Comparison of ENCODE assay signal across 2 cellular contexts in genomic region chr1:91700332-91700731, GRCh38.
TF ChIP-seq lines count a peak whose summit lies in the region.

No MANE protein-coding gene starts in this region.

TF ChIP-seq in SK-N-SH, 30 proteins besides CTCF, POLR2A, EP300 and RAD21 (continued from another document):
- TF ChIP-seq ZBTB33 (IDR thresholded peaks at IDR 0.05; ENCODE audit: borderline replicate concordance, low read depth) (no peak), SIN3A (IDR thresholded peaks at IDR 0.05; ENCODE audit: borderline replicate concordance, low read depth, low read length) (no peak), TAF1 (IDR thresholded peaks at IDR 0.05; ENCODE audit: borderline replicate concordance, low read depth, low read length) (no peak), REST (IDR thresholded peaks at IDR 0.05; ENCODE audit: low read depth, low read length) (no peak), EZH2phosphoT487 (IDR thresholded peaks at IDR 0.05; ENCODE audit: borderline replicate concordance, low read depth) (no peak), ELF1 (IDR thresholded peaks at IDR 0.05) (no peak), GATA2 (CRISPR knock-in tag; IDR thresholded peaks at IDR 0.05) (no peak), CHD2 (IDR thresholded peaks at IDR 0.05; ENCODE audit: low read length, partially characterized antibody) (no peak), SMC3 (IDR thresholded peaks at IDR 0.05; ENCODE audit: low read depth, low read length) (no peak)
TF ChIP-seq in SK-N-SH: peak in this region for 0.

TF ChIP-seq in SK-N-SH treated with all-trans-retinoic acid at 6 μM for 48 hours, 23 proteins besides CTCF, POLR2A, EP300 and RAD21 (continued from another document):
- TF ChIP-seq BACH2 (CRISPR knock-in tag; IDR thresholded peaks at IDR 0.05; ENCODE audit: borderline replicate concordance) (no peak), ZFP30 (CRISPR knock-in tag; IDR thresholded peaks at IDR 0.05) (no peak), CSDC2 (CRISPR knock-in tag; IDR thresholded peaks at IDR 0.05) (no peak), ESRRG (CRISPR knock-in tag; IDR thresholded peaks at IDR 0.05) (no peak), ZNF8 (CRISPR knock-in tag; IDR thresholded peaks at IDR 0.05) (no peak), RARB (CRISPR knock-in tag; IDR thresholded peaks at IDR 0.05) (no peak), GLIS3 (CRISPR knock-in tag; IDR thresholded peaks at IDR 0.05) (no peak), ZFP3 (CRISPR knock-in tag; IDR thresholded peaks at IDR 0.05) (no peak), POU6F1 (CRISPR knock-in tag; IDR thresholded peaks at IDR 0.05; ENCODE audit: borderline replicate concordance, low read depth) (no peak), SNAI2 (CRISPR knock-in tag; IDR thresholded peaks at IDR 0.05) (no peak), ZNF565 (CRISPR knock-in tag; conservative IDR thresholded peaks at IDR 0.05; ENCODE audit: low read depth) (no peak)
- TF ChIP-seq, protein P1, sequence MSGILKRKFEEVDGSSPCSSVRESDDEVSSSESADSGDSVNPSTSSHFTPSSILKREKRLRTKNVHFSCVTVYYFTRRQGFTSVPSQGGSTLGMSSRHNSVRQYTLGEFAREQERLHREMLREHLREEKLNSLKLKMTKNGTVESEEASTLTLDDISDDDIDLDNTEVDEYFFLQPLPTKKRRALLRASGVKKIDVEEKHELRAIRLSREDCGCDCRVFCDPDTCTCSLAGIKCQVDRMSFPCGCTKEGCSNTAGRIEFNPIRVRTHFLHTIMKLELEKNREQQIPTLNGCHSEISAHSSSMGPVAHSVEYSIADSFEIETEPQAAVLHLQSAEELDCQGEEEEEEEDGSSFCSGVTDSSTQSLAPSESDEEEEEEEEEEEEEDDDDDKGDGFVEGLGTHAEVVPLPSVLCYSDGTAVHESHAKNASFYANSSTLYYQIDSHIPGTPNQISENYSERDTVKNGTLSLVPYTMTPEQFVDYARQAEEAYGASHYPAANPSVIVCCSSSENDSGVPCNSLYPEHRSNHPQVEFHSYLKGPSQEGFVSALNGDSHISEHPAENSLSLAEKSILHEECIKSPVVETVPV (CRISPR knock-in tag; IDR thresholded peaks at IDR 0.05), result no peak
- TF ChIP-seq, protein P2, sequence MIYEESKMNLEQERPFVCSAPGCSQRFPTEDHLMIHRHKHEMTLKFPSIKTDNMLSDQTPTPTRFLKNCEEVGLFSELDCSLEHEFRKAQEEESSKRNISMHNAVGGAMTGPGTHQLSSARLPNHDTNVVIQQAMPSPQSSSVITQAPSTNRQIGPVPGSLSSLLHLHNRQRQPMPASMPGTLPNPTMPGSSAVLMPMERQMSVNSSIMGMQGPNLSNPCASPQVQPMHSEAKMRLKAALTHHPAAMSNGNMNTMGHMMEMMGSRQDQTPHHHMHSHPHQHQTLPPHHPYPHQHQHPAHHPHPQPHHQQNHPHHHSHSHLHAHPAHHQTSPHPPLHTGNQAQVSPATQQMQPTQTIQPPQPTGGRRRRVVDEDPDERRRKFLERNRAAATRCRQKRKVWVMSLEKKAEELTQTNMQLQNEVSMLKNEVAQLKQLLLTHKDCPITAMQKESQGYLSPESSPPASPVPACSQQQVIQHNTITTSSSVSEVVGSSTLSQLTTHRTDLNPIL (CRISPR knock-in tag; IDR thresholded peaks at IDR 0.05; ENCODE audit: low read depth), result no peak
